Comparison of ENCODE assay signal across 10 cellular contexts in the genomic region with DNA sequence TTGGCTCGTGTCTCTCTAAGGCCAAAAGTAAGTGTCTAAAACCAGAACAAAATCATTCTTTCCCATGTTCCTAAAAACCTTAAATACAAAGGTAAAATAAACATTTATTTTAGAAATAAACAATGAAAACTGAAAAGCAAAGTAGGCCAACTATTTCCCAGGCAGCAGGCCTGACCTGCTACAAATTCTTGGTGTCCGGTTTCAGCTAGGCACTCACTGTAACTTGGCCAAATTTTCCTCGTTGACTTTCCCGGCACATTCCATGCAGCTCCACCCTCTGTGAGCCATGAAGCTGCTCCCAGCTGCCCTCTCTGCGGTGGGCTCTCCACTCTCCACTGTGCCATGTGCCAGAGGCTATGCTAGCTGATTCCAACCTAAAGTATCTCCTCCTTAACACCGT. TPM values are rescaled to one million over a fixed set of nuclear protein-coding genes. Genes with fewer than 3 reads are reported as not detected.
DNase-seq lines count a peak whose midpoint lies in the region; ATAC-seq and TF ChIP-seq lines count a peak whose summit lies in the region.
"Had no signal": no experiment of that assay in that cellular context is flagged by ENCODE, and none has a peak within 500 bp of the region (broad histone marks: within the 10 kb centered on the region; RNA-seq: fewer than 3 reads in every experiment).

No MANE protein-coding gene starts in this region.

- intact Hi-C loops in activated CD8-positive, alpha-beta T cell treated with anti-CD3 and anti-CD28 coated beads for 36 hours (cut with micrococcal nuclease) = no loop called here

- no peaks in the 10 kb centered on the region for H3K27me3 Mint-ChIP-seq in activated CD8-positive, alpha-beta T cell treated with anti-CD3 and anti-CD28 coated beads for 36 hours
- H3K27me3 Mint-ChIP-seq: CD4-positive, CD25-positive, alpha-beta regulatory T cell had no signal

- no peak for ATAC-seq in activated CD8-positive, alpha-beta T cell treated with anti-CD3 and anti-CD28 coated beads for 36 hours

- H3K4me3 ChIP-seq in fibroblast of mammary gland (ENCODE audit: control insufficient read depth, low read depth, low read length) = no peak overlapping the region

- H3K27ac Mint-ChIP-seq in activated CD8-positive, alpha-beta T cell treated with anti-CD3 and anti-CD28 coated beads for 36 hours = no peak overlapping the region
- H3K27ac Mint-ChIP-seq: CD4-positive, CD25-positive, alpha-beta regulatory T cell had no signal

- CTCF ChIA-PET in RWPE1 (lab: Yijun Ruan, JAX) = no interaction called here
- CTCF ChIA-PET in activated CD8-positive, alpha-beta T cell treated with anti-CD3 and anti-CD28 coated beads for 36 hours (lab: Charles Lee) = no interaction called here

- DNase-seq in AG08396 (ENCODE audit: low spot score) (peak; percentile 80), RWPE1 (ENCODE audit: low spot score) (peak; percentile 27), fibroblast of mammary gland (ENCODE audit: low read depth) (peak; percentile 77), myocyte (ENCODE audit: low read depth) (peak; percentile 96), NCI-H2227 (lab: John Stamatoyannopoulos, UW; ENCODE audit: unreplicated experiment) (no peak), NCI-H2081 (lab: John Stamatoyannopoulos, UW) (no peak), activated gamma-delta T cell treated with Interleukin-2 at 50 U/mL for 16 hours (no peak)
- DNase-seq in activated CD8-positive, alpha-beta T cell treated with anti-CD3 and anti-CD28 coated beads for 36 hours = no peak
- DNase-seq: CD4-positive, CD25-positive, alpha-beta regulatory T cell; Kasumi-1 had no signal

- H3K4me1 Mint-ChIP-seq in activated CD8-positive, alpha-beta T cell treated with anti-CD3 and anti-CD28 coated beads for 36 hours (ENCODE audit: low read depth) = no peaks in the 10 kb centered on the region
- H3K4me1 Mint-ChIP-seq: CD4-positive, CD25-positive, alpha-beta regulatory T cell had no signal

- TF ChIP-seq CTCF in RWPE1 (conservative IDR thresholded peaks at IDR 0.05; ENCODE audit: low read depth) (no peak), fibroblast of mammary gland (conservative IDR thresholded peaks at IDR 0.05; ENCODE audit: control insufficient read depth, insufficient read depth, low read depth, low read length) (no peak)
- no peak for TF ChIP-seq CTCF in activated CD8-positive, alpha-beta T cell treated with anti-CD3 and anti-CD28 coated beads for 36 hours (IDR thresholded peaks at IDR 0.05)

- H3K4me3 Mint-ChIP-seq in activated CD8-positive, alpha-beta T cell treated with anti-CD3 and anti-CD28 coated beads for 36 hours = no peak overlapping the region
- H3K4me3 Mint-ChIP-seq: CD4-positive, CD25-positive, alpha-beta regulatory T cell had no signal

- H3K36me3 Mint-ChIP-seq in activated CD8-positive, alpha-beta T cell treated with anti-CD3 and anti-CD28 coated beads for 36 hours (ENCODE audit: low read depth) = peaks cover 10% of the 10 kb centered on the region

- POLR2A ChIA-PET in RWPE1 (lab: Yijun Ruan, JAX; ENCODE audit: low non-redundant PET) = no interaction called here
- POLR2A ChIA-PET in activated CD8-positive, alpha-beta T cell treated with anti-CD3 and anti-CD28 coated beads for 36 hours (lab: Charles Lee) = no interaction called here

- H3K27ac ChIP-seq in RWPE1 = peak overlapping the region; percentile 81

- peaks cover 3% of the 10 kb centered on the region for H3K9me3 Mint-ChIP-seq in activated CD8-positive, alpha-beta T cell treated with anti-CD3 and anti-CD28 coated beads for 36 hours

RNA-seq across cellular contexts. Expression of gene CDRT4, which starts 4.1 kb away (rescaled TPM):
- total RNA-seq in myocyte = 0.52 and 3.4 TPM in 2 replicates
- polyA plus RNA-seq in myocyte (2012) = 2.0 TPM
- 1 to 10 TPM; 3.6 to 3.7 TPM for total RNA-seq in activated CD8-positive, alpha-beta T cell treated with anti-CD3 and anti-CD28 coated beads for 36 hours

Comparison
In these comparisons a context has a peak if more than half of its experiments do, and no peak if none do; other contexts are left out.
1. DNase-seq: peak in AG08396 (single experiment), RWPE1 (single experiment), fibroblast of mammary gland (single experiment) and myocyte (single experiment); none in activated CD8-positive, alpha-beta T cell treated with anti-CD3 and anti-CD28 coated beads for 36 hours (single experiment), NCI-H2227 (single experiment), NCI-H2081 (0 of 2) and activated gamma-delta T cell treated with Interleukin-2 at 50 U/mL for 16 hours (single experiment).